Comparison of ENCODE assay signal across 8 cellular contexts in genomic region chr5:72850113-72850512, GRCh38. TPM values are rescaled to one million over a fixed set of nuclear protein-coding genes. Genes with fewer than 3 reads are reported as not detected.
DNase-seq lines count a peak whose midpoint lies in the region; ATAC-seq and TF ChIP-seq lines count a peak whose summit lies in the region.

No MANE protein-coding gene starts in this region.

- TF ChIP-seq CTCF in BJ (IDR thresholded peaks at IDR 0.05; ENCODE audit: insufficient read depth, low read depth, low read length) (no peak), KMS-11 (conservative IDR thresholded peaks at IDR 0.05; ENCODE audit: low read depth, low read length) (no peak), nephron (IDR thresholded peaks at IDR 0.05; ENCODE audit: unreplicated experiment in 3 of 3) (no peak)

- H3K4me2 ChIP-seq in KMS-11 = peak overlapping the region; percentile 83

- peaks cover 62% of the 10 kb centered on the region for H3K4me1 Mint-ChIP-seq in nephron

- H3K27ac ChIP-seq in KMS-11 = peak overlapping the region; percentile 95; the same call in 1 of the 2 replicates

- peaks cover 86% of the 10 kb centered on the region for H3K79me2 ChIP-seq in KMS-11 (ENCODE audit: insufficient read depth, low read depth)

- DNase-seq in BJ (ENCODE audit: low read depth) = no peak
- peak; percentile 15 for DNase-seq in cerebellar cortex (ENCODE audit: low spot score)
- no peak for DNase-seq in cerebellar nuclear complex (lab: John Stamatoyannopoulos, UW)
- DNase-seq in H7 = no peak

- peak overlapping the region; percentile 93 for H3K4me3 ChIP-seq in BJ (ENCODE audit: low read depth, low read length)
- H3K4me3 ChIP-seq in KMS-11 (IDR thresholded peaks at IDR 0.05; ENCODE audit: insufficient read depth, low read depth, low read length) = no peak overlapping the region
- H3K4me3 ChIP-seq in H7 (ENCODE audit: insufficient read depth, low read depth, low read length) = no peak overlapping the region

- H3K27me3 Mint-ChIP-seq in nephron (ENCODE audit: low read depth) = no peaks in the 10 kb centered on the region

- peaks cover 65% of the 10 kb centered on the region for H3K4me1 ChIP-seq in KMS-11 (ENCODE audit: low read depth, poor library complexity, severe bottlenecking)

- H2AFZ ChIP-seq in KMS-11 (ENCODE audit: low read depth) = no peak overlapping the region

- peak overlapping the region; percentile 93 to 98 (median 94) for H3K4me3 Mint-ChIP-seq in nephron

- POLR2A ChIA-PET in BJ (lab: Charles Lee) = interaction anchor here (0.6 to 0.8 kb wide), 2 partner anchors 22 to 199 kb away, joined by 3 to 5 read pairs; no protein-coding TSS in a partner anchor

- ATAC-seq in GM21381 (IDR thresholded peaks at IDR 0.05; ENCODE audit: unreplicated experiment) = no peak
- ATAC-seq in GM21390 (IDR thresholded peaks at IDR 0.05; ENCODE audit: unreplicated experiment) = no peak

- H3K27ac Mint-ChIP-seq in nephron = peak overlapping the region in 2 of 3 experiments; percentile 8 to 72

- peaks cover 47% of the 10 kb centered on the region for H4K20me1 ChIP-seq in KMS-11 (ENCODE audit: insufficient read depth)

- CTCF ChIA-PET in BJ (lab: Yijun Ruan, JAX) = interaction anchor here (1.2 kb wide), 1 partner anchor 239 kb away, joined by 4 read pairs; no protein-coding TSS in a partner anchor

- peak overlapping the region; percentile 94; the same call in 1 of the 2 replicates for H3K9ac ChIP-seq in KMS-11

- peaks cover 29% of the 10 kb centered on the region for H3K36me3 Mint-ChIP-seq in nephron (ENCODE audit: low read depth)

- H3K9me3 Mint-ChIP-seq in nephron = no peaks in the 10 kb centered on the region

- H3K36me3 ChIP-seq in BJ (ENCODE audit: control insufficient read depth, insufficient read depth, low read length) = peaks cover 2% of the 10 kb centered on the region
- H3K36me3 ChIP-seq in KMS-11 (ENCODE audit: insufficient read depth) = peaks cover 20% of the 10 kb centered on the region; the same call in 1 of the 2 replicates
- H3K36me3 ChIP-seq in H7 (replicated peaks; ENCODE audit: control insufficient read depth, insufficient read depth, low read length) = peaks cover 2% of the 10 kb centered on the region

- H3K27me3 ChIP-seq in BJ (ENCODE audit: control insufficient read depth, insufficient read depth, low read length) (no peaks in the 10 kb centered on the region), KMS-11 (ENCODE audit: insufficient read depth, low read depth) (no peaks in the 10 kb centered on the region), H7 (ENCODE audit: control insufficient read depth, insufficient read depth, low read length) (no peaks in the 10 kb centered on the region)

RNA-seq across cellular contexts. Expression of gene TNPO1, which starts 33.7 kb away (rescaled TPM):
- 49.6 and 106 TPM in 2 replicates for polyA plus RNA-seq in BJ (2011; rRNA removed)
- 247 and 367 TPM in 2 replicates for polyA minus RNA-seq in BJ (2011; rRNA and poly(A)+ RNA removed)
- total RNA-seq in H7 (2014; rRNA removed; shearing (Covaris generic)) = 173 and 181 TPM in 2 replicates
